20 cellular contexts compared by ENCODE assay signal in genomic region chr3:31196261-31196660, GRCh38.
"Had no signal": no experiment of that assay in that cellular context is flagged by ENCODE, and none has a peak within 500 bp of the region (broad histone marks: within the 10 kb centered on the region; RNA-seq: fewer than 3 reads in every experiment).

No MANE protein-coding gene starts in this region.

- H3K4me1 ChIP-seq: breast epithelium, left lung, parathyroid adenoma, stomach, uterus had no signal

- H3K27me3 ChIP-seq: breast epithelium, left lung, stomach, uterus had no signal

- H3K4me1 Mint-ChIP-seq: activated CD4-positive, alpha-beta T cell treated with anti-CD3 and anti-CD28 coated beads, Interleukin-2, amount 10 ng/mL, durations not matched to agents 7 days and 5 days; central memory CD8-positive, alpha-beta T cell; immature natural killer cell; nephron progenitor cell; stimulated activated memory B cell treated with anti-CD40 and anti-IgM and Interleukin-4, amounts not matched to agents 10 μg/mL and 1 μg/mL and 100 μg/mL, for 72 hours had no signal

- H3K27ac ChIP-seq: left lung, parathyroid adenoma, stomach, VCaP had no signal

- H3K36me3 ChIP-seq: breast epithelium, left lung, stomach, uterus had no signal

- ATAC-seq: activated CD8-positive, alpha-beta T cell treated with anti-CD3 and anti-CD28 coated beads for 36 hours; stimulated activated memory B cell treated with anti-CD40 and anti-IgM and Interleukin-4, amounts not matched to agents 10 μg/mL and 1 μg/mL and 100 μg/mL, for 72 hours had no signal

- H3K4me3 Mint-ChIP-seq: activated CD4-positive, alpha-beta T cell treated with anti-CD3 and anti-CD28 coated beads, Interleukin-2, amount 10 ng/mL, durations not matched to agents 7 days and 5 days; activated CD8-positive, alpha-beta T cell treated with anti-CD3 and anti-CD28 coated beads for 36 hours; activated naive CD4-positive, alpha-beta T cell treated with anti-CD3 and anti-CD28 coated beads, Interleukin-2, amount 50 U/mL, for 24 hours; activated T-helper 1 cell treated with anti-CD3 and anti-CD28 coated beads, Interleukin-12 subunit alpha, Interleukin-12 subunit beta, Interleukin-2, Interleukin-4 antibody, amounts not matched to agents 30 ng/mL and 10 ng/mL and 1 ng/mL, durations not matched to agents 14 hours and 24 hours and 36 hours; central memory CD8-positive, alpha-beta T cell; immature natural killer cell; nephron progenitor cell; stimulated activated memory B cell treated with anti-CD40 and anti-IgM and Interleukin-4, amounts not matched to agents 10 μg/mL and 1 μg/mL and 100 μg/mL, for 72 hours had no signal

- H3K4me3 ChIP-seq: breast epithelium, left lung, skin epidermis, stomach, uterus had no signal

- H3K27me3 Mint-ChIP-seq: activated CD4-positive, alpha-beta T cell treated with anti-CD3 and anti-CD28 coated beads, Interleukin-2, amount 10 ng/mL, durations not matched to agents 7 days and 5 days; activated CD8-positive, alpha-beta T cell treated with anti-CD3 and anti-CD28 coated beads for 36 hours; activated naive CD4-positive, alpha-beta T cell treated with anti-CD3 and anti-CD28 coated beads, Interleukin-2, amount 50 U/mL, for 24 hours; central memory CD8-positive, alpha-beta T cell had no signal

- DNase-seq: activated CD4-positive, alpha-beta T cell treated with anti-CD3 and anti-CD28 coated beads, Interleukin-2, amount 10 ng/mL, durations not matched to agents 7 days and 5 days; activated CD4-positive, CD25-positive, alpha-beta regulatory T cell treated with anti-CD3 and anti-CD28 coated beads, Interleukin-2, amount 50 U/mL, for 72 hours; activated CD8-positive, alpha-beta T cell treated with anti-CD3 and anti-CD28 coated beads for 36 hours; activated gamma-delta T cell treated with Interleukin-2 at 50 U/mL for 16 hours; cortex of kidney; immature natural killer cell; kidney glomerular epithelial cell; nephron progenitor cell; stimulated activated CD4-positive, alpha-beta T cell treated with anti-CD3 and anti-CD28 coated beads, Interleukin-15, amount 100 ng/mL, for 24 hours; stomach had no signal

- H3K9me3 Mint-ChIP-seq: central memory CD8-positive, alpha-beta T cell; stimulated activated memory B cell treated with anti-CD40 and anti-IgM and Interleukin-4, amounts not matched to agents 10 μg/mL and 1 μg/mL and 100 μg/mL, for 72 hours had no signal

- H3K9me3 ChIP-seq: breast epithelium, left lung, stomach, uterus had no signal

- H3K27ac Mint-ChIP-seq: activated CD4-positive, alpha-beta T cell treated with anti-CD3 and anti-CD28 coated beads, Interleukin-2, amount 10 ng/mL, durations not matched to agents 7 days and 5 days; activated CD8-positive, alpha-beta T cell treated with anti-CD3 and anti-CD28 coated beads for 36 hours; activated naive CD4-positive, alpha-beta T cell treated with anti-CD3 and anti-CD28 coated beads, Interleukin-2, amount 50 U/mL, for 24 hours; activated T-helper 1 cell treated with anti-CD3 and anti-CD28 coated beads, Interleukin-12 subunit alpha, Interleukin-12 subunit beta, Interleukin-2, Interleukin-4 antibody, amounts not matched to agents 30 ng/mL and 10 ng/mL and 1 ng/mL, durations not matched to agents 14 hours and 24 hours and 36 hours; immature natural killer cell; nephron progenitor cell; stimulated activated memory B cell treated with anti-CD40 and anti-IgM and Interleukin-4, amounts not matched to agents 10 μg/mL and 1 μg/mL and 100 μg/mL, for 72 hours had no signal

- H3K36me3 Mint-ChIP-seq: activated naive CD4-positive, alpha-beta T cell treated with anti-CD3 and anti-CD28 coated beads, Interleukin-2, amount 50 U/mL, for 24 hours; stimulated activated memory B cell treated with anti-CD40 and anti-IgM and Interleukin-4, amounts not matched to agents 10 μg/mL and 1 μg/mL and 100 μg/mL, for 72 hours had no signal
